Comparison of ENCODE assay signal across 8 cellular contexts in genomic region chr7:22822486-22823141, GRCh38. TPM values are rescaled to one million over a fixed set of nuclear protein-coding genes. Genes with fewer than 3 reads are reported as not detected.
DNase-seq lines count a peak whose midpoint lies in the region; ATAC-seq lines count a peak whose summit lies in the region.

TOMM7 (minus strand) TSS chr7:22822849; CDS start chr7:22822779, 70 bp downstream.

- peaks cover 6% of the 10 kb centered on the region for H3K36me3 Mint-ChIP-seq in activated CD8-positive, alpha-beta memory T cell treated with anti-CD3 and anti-CD28 coated beads, Interleukin-2, amount 10 ng/mL, durations not matched to agents 7 days and 5 days

- in situ Hi-C loops in Caki2 (cut with HindIII; ENCODE audit: low pct_unique_long_range_greater_than_20kb, low sequenced_read_pairs): no loop called here

- peak within 1 kb of the TSS; percentile 91 to 95 for H3K4ac ChIP-seq in mesenchymal stem cell (ENCODE audit: low read depth in 1 of 2, low read length in 2 of 2)

- peak within 1 kb of the TSS; percentile 99 for H3K4me3 Mint-ChIP-seq in activated CD8-positive, alpha-beta memory T cell treated with anti-CD3 and anti-CD28 coated beads, Interleukin-2, amount 10 ng/mL, durations not matched to agents 7 days and 5 days

- H3K4me2 ChIP-seq in mesenchymal stem cell (ENCODE audit: low read length, poor library complexity, severe bottlenecking): peak within 1 kb of the TSS; percentile 98

- H3K4me1 ChIP-seq in NT2/D1 (ENCODE audit: insufficient read depth, insufficient read length) (no peaks in the 10 kb centered on the region), endocrine pancreas (ENCODE audit: control insufficient read depth, insufficient read depth, low read length) (no peaks in the 10 kb centered on the region), mesenchymal stem cell (ENCODE audit: control insufficient read depth, insufficient read depth, low read depth, low read length) (peaks cover 3% of the 10 kb centered on the region)

- H3K9me3 Mint-ChIP-seq in activated CD8-positive, alpha-beta memory T cell treated with anti-CD3 and anti-CD28 coated beads, Interleukin-2, amount 10 ng/mL, durations not matched to agents 7 days and 5 days (ENCODE audit: low read depth): no peaks in the 10 kb centered on the region

- peak within 1 kb of the TSS; percentile 92 to 95 for H3K18ac ChIP-seq in mesenchymal stem cell (ENCODE audit: low read depth in 1 of 2, low read length in 2 of 2)

- peak within 1 kb of the TSS; percentile 92 for H4K8ac ChIP-seq in mesenchymal stem cell (ENCODE audit: low read length)

- H2BK15ac ChIP-seq in mesenchymal stem cell (ENCODE audit: low read depth, poor library complexity, severe bottlenecking): peak within 1 kb of the TSS; percentile 69

- H3K27me3 ChIP-seq in NT2/D1 (ENCODE audit: insufficient read depth, insufficient read length) (no peaks in the 10 kb centered on the region), endocrine pancreas (ENCODE audit: control insufficient read depth, insufficient read depth, low read length) (no peaks in the 10 kb centered on the region), mesenchymal stem cell (ENCODE audit: control insufficient read depth in 1 of 2, insufficient read depth in 1 of 2, low read length in 2 of 2) (peaks cover 0 to 2% of the 10 kb centered on the region in 2 experiments)

- H3K9me3 ChIP-seq in NT2/D1 (ENCODE audit: insufficient read depth, low read length) (no peaks in the 10 kb centered on the region), endocrine pancreas (ENCODE audit: control insufficient read depth, low read length) (no peaks in the 10 kb centered on the region), mesenchymal stem cell (ENCODE audit: control insufficient read depth, low read length) (no peaks in the 10 kb centered on the region)

- H4K91ac ChIP-seq in mesenchymal stem cell (ENCODE audit: low read length): peak within 1 kb of the TSS; percentile 92

- CTCF ChIA-PET in activated CD8-positive, alpha-beta memory T cell treated with anti-CD3 and anti-CD28 coated beads, Interleukin-2, amount 10 ng/mL, durations not matched to agents 7 days and 5 days (lab: Charles Lee): interaction anchor here (0.9 to 3.0 kb wide), 7 partner anchors 10 to 264 kb away, joined by 3 to 15 read pairs (median 3); no protein-coding TSS in a partner anchor

- peak; percentile 86 for ATAC-seq in GM21381 (IDR thresholded peaks at IDR 0.05; ENCODE audit: unreplicated experiment)
- peak; percentile 90 for ATAC-seq in activated CD8-positive, alpha-beta memory T cell treated with anti-CD3 and anti-CD28 coated beads, Interleukin-2, amount 10 ng/mL, durations not matched to agents 7 days and 5 days

- peak within 1 kb of the TSS; percentile 89 for H3K9ac ChIP-seq in NT2/D1 (ENCODE audit: insufficient read length, low read depth)
- H3K9ac ChIP-seq in endocrine pancreas (ENCODE audit: control insufficient read depth, insufficient read depth, low read length): peak within 1 kb of the TSS; percentile 94
- peak within 1 kb of the TSS; percentile 97 for H3K9ac ChIP-seq in mesenchymal stem cell (ENCODE audit: low read length)

- DNase-seq in Caki2 (ENCODE audit: low read depth) (peak; percentile 94), HUDEP-2 (lab: John Stamatoyannopoulos, UW; ENCODE audit: unreplicated experiment in 76 of 76) (peak in 75 of 76 experiments; percentile 22 to 94 (median 83)), NT2/D1 (ENCODE audit: low read depth, low spot score) (peak; percentile 99), mesenchymal stem cell (peak; percentile 98)
- peak; percentile 92 for DNase-seq in activated CD8-positive, alpha-beta memory T cell treated with anti-CD3 and anti-CD28 coated beads, Interleukin-2, amount 10 ng/mL, durations not matched to agents 7 days and 5 days
- peak; percentile 74 for DNase-seq in stimulated activated CD8-positive, alpha-beta memory T cell treated with anti-CD3 and anti-CD28 coated beads, Interleukin-12 subunit alpha, Interleukin-12 subunit beta, amount 100 ng/mL, for 4 hours (ENCODE audit: low read depth)

- peak within 1 kb of the TSS; percentile 87 for H2AK5ac ChIP-seq in mesenchymal stem cell (ENCODE audit: low read length, severe bottlenecking)

- H3K23ac ChIP-seq in mesenchymal stem cell (ENCODE audit: low read length in 2 of 2): peak within 1 kb of the TSS; percentile 69 to 74

- peak within 1 kb of the TSS; percentile 81 for H3K4me3 ChIP-seq in NT2/D1 (ENCODE audit: insufficient read length, low read depth)
- H3K4me3 ChIP-seq in endocrine pancreas (ENCODE audit: control insufficient read depth, insufficient read depth, low read length): peak within 1 kb of the TSS; percentile 96
- peak within 1 kb of the TSS; percentile 82 to 95 for H3K4me3 ChIP-seq in mesenchymal stem cell (ENCODE audit: insufficient read depth in 1 of 2, low read depth in 1 of 2, low read length in 2 of 2)

- H3K14ac ChIP-seq in mesenchymal stem cell (ENCODE audit: low read length in 2 of 2): peak within 1 kb of the TSS; percentile 83 to 84

- peak within 1 kb of the TSS in 1 of 2 experiments; percentile 13 for H2BK12ac ChIP-seq in mesenchymal stem cell (ENCODE audit: low read length in 2 of 2)

- peaks cover 41% of the 10 kb centered on the region for H3K4me1 Mint-ChIP-seq in activated CD8-positive, alpha-beta memory T cell treated with anti-CD3 and anti-CD28 coated beads, Interleukin-2, amount 10 ng/mL, durations not matched to agents 7 days and 5 days

- peak within 1 kb of the TSS; percentile 19 for H2BK5ac ChIP-seq in mesenchymal stem cell (ENCODE audit: low read depth, low read length, poor library complexity, severe bottlenecking)

- peak within 1 kb of the TSS; percentile 96 for H3K27ac Mint-ChIP-seq in activated CD8-positive, alpha-beta memory T cell treated with anti-CD3 and anti-CD28 coated beads, Interleukin-2, amount 10 ng/mL, durations not matched to agents 7 days and 5 days

- H2BK120ac ChIP-seq in mesenchymal stem cell (ENCODE audit: low read depth, low read length): peak within 1 kb of the TSS; percentile 75

- peaks cover 11% of the 10 kb centered on the region for H3K79me1 ChIP-seq in mesenchymal stem cell (replicated peaks; ENCODE audit: low read length, poor library complexity, severe bottlenecking)

- H3K27ac ChIP-seq in mesenchymal stem cell (ENCODE audit: low read length, poor library complexity, severe bottlenecking): peak within 1 kb of the TSS; percentile 44

- H3K36me3 ChIP-seq in NT2/D1 (ENCODE audit: insufficient read depth, insufficient read length, low read length) (peaks cover 22% of the 10 kb centered on the region), endocrine pancreas (ENCODE audit: control insufficient read depth, insufficient read depth, low read length) (no peaks in the 10 kb centered on the region), mesenchymal stem cell (ENCODE audit: control insufficient read depth in 1 of 2, insufficient read depth in 2 of 2, low read depth in 1 of 2, low read length in 2 of 2) (peaks cover 0 to 12% of the 10 kb centered on the region in 2 experiments)

- H3K27me3 Mint-ChIP-seq in activated CD8-positive, alpha-beta memory T cell treated with anti-CD3 and anti-CD28 coated beads, Interleukin-2, amount 10 ng/mL, durations not matched to agents 7 days and 5 days: peaks cover 16% of the 10 kb centered on the region

- H2AFZ ChIP-seq in mesenchymal stem cell (ENCODE audit: low read depth, low read length): peak within 1 kb of the TSS; percentile 54

- under 1% methylated on average over 38 of the region's 38 CpGs for WGBS in mesenchymal stem cell

RNA-seq across cellular contexts. Expression of gene TOMM7, which starts in this region (rescaled TPM):
- total RNA-seq in Caki2 (2014; rRNA removed; shearing (Covaris generic); ENCODE audit: low replicate concordance): 160 and 274 TPM in 2 replicates
- 100 to 1,000 TPM; 199 to 229 TPM for total RNA-seq in activated CD8-positive, alpha-beta memory T cell treated with anti-CD3 and anti-CD28 coated beads, Interleukin-2, amount 10 ng/mL, durations not matched to agents 7 days and 5 days
- polyA plus RNA-seq in mesenchymal stem cell (2013, experiment 1 of 2): 442 TPM
- polyA plus RNA-seq in mesenchymal stem cell (2013, experiment 2 of 2): 440 TPM

Comparison
In these comparisons a context has a peak if more than half of its experiments do, and no peak if none do; other contexts are left out.
1. Peak in every context shown above with its lines: DNase-seq, ATAC-seq, H3K4me3 ChIP-seq and H3K27ac ChIP-seq.